Comparison of ENCODE assay signal across 8 cellular contexts in the genomic region with DNA sequence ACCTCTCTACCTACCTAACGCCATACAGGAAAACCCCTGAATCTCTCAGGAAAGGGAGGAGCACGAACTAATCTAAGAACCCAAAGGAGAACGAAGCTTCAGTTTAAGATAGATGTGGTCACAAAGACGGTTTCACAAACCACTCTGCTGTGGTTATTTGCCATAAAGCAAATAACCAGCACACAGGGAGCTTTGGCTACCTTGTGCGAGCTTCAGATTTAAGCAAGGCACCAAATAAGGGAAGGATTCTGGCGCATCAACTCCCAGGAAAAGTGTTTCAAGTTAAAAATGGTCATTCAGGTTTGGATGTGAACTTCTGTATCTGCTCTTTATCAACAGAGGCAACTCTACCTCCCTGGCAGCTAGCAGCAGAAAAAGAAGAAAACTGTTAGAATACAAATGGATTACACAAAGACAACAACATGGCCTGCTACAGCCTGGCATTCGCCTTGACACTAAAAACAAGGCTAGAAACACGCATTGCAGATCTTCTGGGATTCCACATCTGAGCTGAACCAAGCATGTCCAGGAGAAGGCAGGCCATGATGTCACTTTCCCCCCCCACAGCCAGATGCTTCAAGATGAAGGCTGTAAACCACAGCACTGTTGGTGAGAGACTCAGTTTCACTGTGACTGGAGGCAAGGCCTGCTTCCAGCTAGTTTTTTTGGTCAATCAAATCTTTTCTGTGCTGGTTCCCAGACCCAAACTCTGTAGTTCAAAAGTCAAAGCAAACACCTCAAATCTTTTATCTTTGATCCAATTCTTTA. TPM values are rescaled to one million over a fixed set of nuclear protein-coding genes. Genes with fewer than 3 reads are reported as not detected.
DNase-seq lines count a peak whose midpoint lies in the region; ATAC-seq and TF ChIP-seq lines count a peak whose summit lies in the region.

No MANE protein-coding gene starts in this region.

- CTCF ChIA-PET in CD8-positive, alpha-beta memory T cell (lab: Charles Lee): interaction anchor here (0.9 to 13.8 kb wide), 6 partner anchors 14 to 539 kb away, joined by 3 to 154 read pairs (median 5); partner anchors contain the start of gene HIC1

- H2AFZ ChIP-seq in GM23248: no peak overlapping the region

- in situ Hi-C loops in GM23248 (cut with MboI): no loop called here

- 0 out of 2 replicates have a peak overlapping the region, but pooled peaks have one; percentile 6 for H3K9ac ChIP-seq in GM23248

- no peaks in the 10 kb centered on the region for H3K9me3 Mint-ChIP-seq in CD8-positive, alpha-beta memory T cell
- no peaks in the 10 kb centered on the region for H3K9me3 Mint-ChIP-seq in T-helper 2 cell treated with Interferon-gamma antibody and Interleukin-4, amounts not matched to agents 5 μg/mL and 100 μg/mL, for 36 hours
- no peaks in the 10 kb centered on the region for H3K9me3 Mint-ChIP-seq in central memory CD8-positive, alpha-beta T cell

- peaks cover 30% of the 10 kb centered on the region for H3F3A ChIP-seq in GM23248 (ENCODE audit: insufficient read depth)

- no peak for TF ChIP-seq POLR2A in testis (IDR thresholded peaks at IDR 0.05)

- H3K4me2 ChIP-seq in GM23248 (ENCODE audit: unreplicated experiment): no peak overlapping the region

- peak; percentile 24 to 79 (median 54) for DNase-seq in CD8-positive, alpha-beta memory T cell
- DNase-seq in GM23248: peak; percentile 69
- peak; percentile 84 for DNase-seq in T-helper 2 cell treated with Interferon-gamma antibody and Interleukin-4, amounts not matched to agents 5 μg/mL and 100 μg/mL, for 36 hours (ENCODE audit: low spot score)
- peak; percentile 30 to 46 for DNase-seq in central memory CD8-positive, alpha-beta T cell (ENCODE audit: low spot score in 2 of 2)
- DNase-seq in stimulated activated CD4-positive, alpha-beta T cell treated with anti-CD3 and anti-CD28 coated beads, Interleukin-4, amount 100 ng/mL, for 48 hours (ENCODE audit: low read depth in 2 of 2): peak; percentile 59 to 75
- no peak for DNase-seq in testis
- no peak for DNase-seq in HUDEP-2 (lab: John Stamatoyannopoulos, UW; ENCODE audit: unreplicated experiment in 76 of 76)
- no peak for DNase-seq in retina

- H3K4me1 Mint-ChIP-seq in CD8-positive, alpha-beta memory T cell: peaks cover 60 to 75% (median 66%) of the 10 kb centered on the region in 3 donors
- peaks cover 71% of the 10 kb centered on the region for H3K4me1 Mint-ChIP-seq in T-helper 2 cell treated with Interferon-gamma antibody and Interleukin-4, amounts not matched to agents 5 μg/mL and 100 μg/mL, for 36 hours (ENCODE audit: low read depth)
- peaks cover 59% of the 10 kb centered on the region for H3K4me1 Mint-ChIP-seq in central memory CD8-positive, alpha-beta T cell

- peak overlapping the region; percentile 33 for H3K4me3 ChIP-seq in CD8-positive, alpha-beta memory T cell (ENCODE audit: low read length)
- H3K4me3 ChIP-seq in GM23248 (no peak overlapping the region), testis (no peak overlapping the region)

- no peaks in the 10 kb centered on the region for H3K27me3 ChIP-seq in CD8-positive, alpha-beta memory T cell (ENCODE audit: insufficient read depth, low read length, poor library complexity, severe bottlenecking)
- no peaks in the 10 kb centered on the region for H3K27me3 ChIP-seq in GM23248 (replicated peaks; ENCODE audit: insufficient read depth)
- no peaks in the 10 kb centered on the region for H3K27me3 ChIP-seq in testis

- peaks cover 6 to 35% (median 8%) of the 10 kb centered on the region in 3 donors for H3K36me3 Mint-ChIP-seq in CD8-positive, alpha-beta memory T cell
- H3K36me3 Mint-ChIP-seq in T-helper 2 cell treated with Interferon-gamma antibody and Interleukin-4, amounts not matched to agents 5 μg/mL and 100 μg/mL, for 36 hours (ENCODE audit: low read depth): peaks cover 55% of the 10 kb centered on the region
- H3K36me3 Mint-ChIP-seq in central memory CD8-positive, alpha-beta T cell (ENCODE audit: insufficient read depth): peaks cover 22% of the 10 kb centered on the region

- peak overlapping the region; percentile 52 for H3K27ac ChIP-seq in CD8-positive, alpha-beta memory T cell (ENCODE audit: low read depth, low read length)
- H3K27ac ChIP-seq in GM23248 (peak overlapping the region; percentile 39; the same call in 1 of the 2 replicates), testis (no peak overlapping the region)

- intact Hi-C loops in testis (cut with DNase I; ENCODE audit: low total_unique reads): no loop called here

- no peaks in the 10 kb centered on the region for H4K20me1 ChIP-seq in GM23248 (ENCODE audit: insufficient read depth)

- H3K27me3 Mint-ChIP-seq in CD8-positive, alpha-beta memory T cell: no peaks in the 10 kb centered on the region
- H3K27me3 Mint-ChIP-seq in T-helper 2 cell treated with Interferon-gamma antibody and Interleukin-4, amounts not matched to agents 5 μg/mL and 100 μg/mL, for 36 hours (ENCODE audit: low read depth): no peaks in the 10 kb centered on the region
- no peaks in the 10 kb centered on the region for H3K27me3 Mint-ChIP-seq in central memory CD8-positive, alpha-beta T cell

- WGBS in GM23248 (ENCODE audit: low coverage in 1 of 2, low lambda C conversion rate in 2 of 2, missing lambda C conversion rate in 2 of 2), 2 experiments: 85 to 88% methylated on average over 8 of the region's 8 CpGs
- 85 to 86% methylated on average over 8 of the region's 8 CpGs for whole genome bisulfite sequencing in testis, 2 donors

- no peak for TF ChIP-seq CTCF in testis (IDR thresholded peaks at IDR 0.05)

- H3K4me1 ChIP-seq in CD8-positive, alpha-beta memory T cell (ENCODE audit: insufficient read depth, low read length): peaks cover 69% of the 10 kb centered on the region
- H3K4me1 ChIP-seq in GM23248 (ENCODE audit: insufficient read depth) (peaks cover 22% of the 10 kb centered on the region), testis (no peaks in the 10 kb centered on the region)

- peak overlapping the region; percentile 93 to 98 (median 97) for H3K27ac Mint-ChIP-seq in CD8-positive, alpha-beta memory T cell
- H3K27ac Mint-ChIP-seq in T-helper 2 cell treated with Interferon-gamma antibody and Interleukin-4, amounts not matched to agents 5 μg/mL and 100 μg/mL, for 36 hours: peak overlapping the region; percentile 94
- peak overlapping the region; percentile 90 for H3K27ac Mint-ChIP-seq in central memory CD8-positive, alpha-beta T cell (ENCODE audit: low read depth)

- no peaks in the 10 kb centered on the region for H3K9me3 ChIP-seq in CD8-positive, alpha-beta memory T cell (ENCODE audit: low read length)
- H3K9me3 ChIP-seq in GM23248 (ENCODE audit: low read depth) (no peaks in the 10 kb centered on the region), testis (no peaks in the 10 kb centered on the region)

- no peaks in the 10 kb centered on the region for H3K36me3 ChIP-seq in CD8-positive, alpha-beta memory T cell (ENCODE audit: insufficient read depth, low read length)
- H3K36me3 ChIP-seq in GM23248 (ENCODE audit: low read depth) (no peaks in the 10 kb centered on the region), testis (ENCODE audit: low read depth, missing control alignments) (no peaks in the 10 kb centered on the region)

- no peaks in the 10 kb centered on the region for H3K9me2 ChIP-seq in GM23248 (ENCODE audit: insufficient read depth)

- POLR2A ChIA-PET in CD8-positive, alpha-beta memory T cell (lab: Charles Lee): interaction anchor here (0.7 to 1.5 kb wide), 9 partner anchors 9 to 464 kb away, joined by 3 to 9 read pairs (median 5); partner anchors contain the start of genes HIC1, SMG6 and SRR

- peak; percentile 83 for ATAC-seq in central memory CD8-positive, alpha-beta T cell (replicated peaks; ENCODE audit: extremely low read depth, poor library complexity, severe bottlenecking)

- H3K4me3 Mint-ChIP-seq in CD8-positive, alpha-beta memory T cell: peak overlapping the region; percentile 63 to 90 (median 79)
- peak overlapping the region; percentile 78 for H3K4me3 Mint-ChIP-seq in T-helper 2 cell treated with Interferon-gamma antibody and Interleukin-4, amounts not matched to agents 5 μg/mL and 100 μg/mL, for 36 hours
- peak overlapping the region; percentile 71 for H3K4me3 Mint-ChIP-seq in central memory CD8-positive, alpha-beta T cell

- peaks cover 46% of the 10 kb centered on the region for H3K79me2 ChIP-seq in GM23248 (ENCODE audit: insufficient read depth)

RNA-seq across cellular contexts. Expression of gene SMG6, which starts 43.6 kb away (rescaled TPM):
- 10 to 100 TPM; 53.3 to 54.1 TPM for total RNA-seq in CD8-positive, alpha-beta memory T cell
- 11.2 TPM for polyA plus RNA-seq in CD8-positive, alpha-beta memory T cell
- total RNA-seq in GM23248 (2014; rRNA removed; shearing (Covaris generic)): 34.9 and 63.1 TPM in 2 replicates
- polyA plus RNA-seq in GM23248 (2016; fragmentation: Nextera tagmentation; extraction: Ambion mirVana) (16.8 and 18.7 TPM in 2 replicates), testis (ENCODE audit: insufficient read depth, low read depth, low replicate concordance) (68.7 TPM)
- total RNA-seq in testis: 10 to 100 TPM; 80.6 to 86.5 TPM

RNA-seq across cellular contexts. Expression of gene SRR, which starts 43.8 kb away (rescaled TPM):
- total RNA-seq in CD8-positive, alpha-beta memory T cell: 10 to 100 TPM; 11.7 to 13.4 TPM
- 5.7 TPM for polyA plus RNA-seq in CD8-positive, alpha-beta memory T cell
- 24.2 and 26.3 TPM in 2 replicates for total RNA-seq in GM23248 (2014; rRNA removed; shearing (Covaris generic))
- 28.8 and 29.8 TPM in 2 replicates for polyA plus RNA-seq in GM23248 (2016; fragmentation: Nextera tagmentation; extraction: Ambion mirVana)
- total RNA-seq in testis: 10 to 100 TPM; 14.2 to 16.9 TPM
- 16.1 TPM for polyA plus RNA-seq in testis (ENCODE audit: insufficient read depth, low read depth, low replicate concordance)

Comparison
In these comparisons a context has a peak if more than half of its experiments do, and no peak if none do; other contexts are left out.
1. DNase-seq: peak in CD8-positive, alpha-beta memory T cell (5 of 5), GM23248 (single experiment), T-helper 2 cell treated with Interferon-gamma antibody and Interleukin-4, amounts not matched to agents 5 μg/mL and 100 μg/mL, for 36 hours (single experiment), central memory CD8-positive, alpha-beta T cell (2 of 2) and stimulated activated CD4-positive, alpha-beta T cell treated with anti-CD3 and anti-CD28 coated beads, Interleukin-4, amount 100 ng/mL, for 48 hours (2 of 2); none in testis (single experiment), HUDEP-2 (0 of 76) and retina (single experiment).
2. H3K27ac ChIP-seq: peak in CD8-positive, alpha-beta memory T cell (single experiment) and GM23248 (single experiment); none in testis (0 of 2).
3. Peak in every context shown above with its lines, with median percentiles within 50 percentile points of each other: H3K27ac Mint-ChIP-seq and H3K4me3 Mint-ChIP-seq.